9 cellular contexts compared by ENCODE assay signal in the genomic region with DNA sequence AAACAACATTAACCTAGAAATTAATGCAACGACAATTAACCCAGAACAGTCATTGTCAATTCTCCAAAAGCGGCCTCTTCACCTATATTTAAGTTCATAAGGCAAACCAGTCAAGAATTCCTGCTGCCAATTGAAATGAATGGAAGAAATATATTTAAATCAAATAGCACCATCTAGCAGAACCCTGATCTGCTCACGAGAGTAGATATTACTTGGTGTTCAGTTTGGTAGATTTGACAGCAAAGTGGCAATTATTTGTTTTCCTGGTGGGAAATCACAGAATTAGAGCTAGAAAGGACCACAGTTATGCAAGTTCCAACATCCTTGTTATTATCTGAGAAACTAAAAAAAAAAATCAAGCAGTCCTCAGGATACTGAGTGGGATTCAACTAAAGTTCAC. TPM values are rescaled to one million over a fixed set of nuclear protein-coding genes. Genes with fewer than 3 reads are reported as not detected.
A peak's percentile ranks its signal among the peaks of the same experiment; 100 is the strongest.
DNase-seq lines count a peak whose midpoint lies in the region; ATAC-seq and TF ChIP-seq lines count a peak whose summit lies in the region.
"Had no signal": no experiment of that assay in that cellular context is flagged by ENCODE, and none has a peak within 500 bp of the region (broad histone marks: within the 10 kb centered on the region; RNA-seq: fewer than 3 reads in every experiment).

No MANE protein-coding gene starts in this region.

- H3K9me3 Mint-ChIP-seq in CD4-positive, alpha-beta memory T cell, result no peaks in the 10 kb centered on the region
- H3K9me3 Mint-ChIP-seq in brain, result peaks cover 0 to 3% (median 0%) of the 10 kb centered on the region in 5 experiments
- H3K9me3 Mint-ChIP-seq in neural progenitor cell, result peaks cover 3% of the 10 kb centered on the region

- H3K27ac Mint-ChIP-seq in CD4-positive, alpha-beta memory T cell, result peak overlapping the region in 4 of 7 donors; percentile 26 to 94 (median 90)
- H3K27ac Mint-ChIP-seq in brain (peak overlapping the region; percentile 67 to 96 (median 94)), neural progenitor cell (no peak overlapping the region)

- 91% methylated on average over 3 of the region's 3 CpGs for WGBS in HUES64

- peak overlapping the region; percentile 94 to 97 (median 96) for H3K4me3 Mint-ChIP-seq in CD4-positive, alpha-beta memory T cell
- H3K4me3 Mint-ChIP-seq in brain (peak overlapping the region; percentile 85 to 94 (median 90)), neural progenitor cell (peak overlapping the region; percentile 94)

- intact Hi-C loops in CD4-positive, alpha-beta memory T cell (cut with micrococcal nuclease), result loop anchor here (2.0 to 10.0 kb wide), 2 partner anchors 322 to 416 kb away; no protein-coding TSS in a partner anchor

- H3K4me3 ChIP-seq in CD4-positive, alpha-beta memory T cell (ENCODE audit: low read length in 2 of 2), result no peak overlapping the region
- 0 out of 2 replicates have a peak overlapping the region, but pooled peaks have one; percentile 92 for H3K4me3 ChIP-seq in HUES64 (ENCODE audit: low read length)
- peak overlapping the region; percentile 84 for H3K4me3 ChIP-seq in neural progenitor cell
- H3K4me3 ChIP-seq: body of pancreas had no signal

- peaks cover 15 to 46% (median 39%) of the 10 kb centered on the region in 4 donors for H3K4me1 Mint-ChIP-seq in CD4-positive, alpha-beta memory T cell
- H3K4me1 Mint-ChIP-seq in brain (peaks cover 72% of the 10 kb centered on the region), neural progenitor cell (peaks cover 50% of the 10 kb centered on the region)

- H2AFZ ChIP-seq in neural progenitor cell (replicated peaks), result no peak overlapping the region

- H3K79me2 ChIP-seq in neural progenitor cell (ENCODE audit: low read depth), result peaks cover 71% of the 10 kb centered on the region

- peaks cover 60% of the 10 kb centered on the region for H4K20me1 ChIP-seq in neural progenitor cell (ENCODE audit: low read depth)

- H3K9ac ChIP-seq in HUES64 (ENCODE audit: low read depth, low read length) (no peak overlapping the region), neural progenitor cell (no peak overlapping the region)

- ATAC-seq in HG02870 (IDR thresholded peaks at IDR 0.05; ENCODE audit: unreplicated experiment), result no peak
- no peak for ATAC-seq in GM21515 (IDR thresholded peaks at IDR 0.05; ENCODE audit: unreplicated experiment)
- ATAC-seq: body of pancreas had no signal

- peak overlapping the region; percentile 84 for H3K4me2 ChIP-seq in neural progenitor cell

- POLR2A ChIA-PET in CD4-positive, alpha-beta memory T cell (lab: Charles Lee; ENCODE audit: partially characterized antibody), result interaction anchor here (4.9 to 5.1 kb wide), 2 partner anchors 32 to 103 kb away, joined by 68 to 475 read pairs; no protein-coding TSS in a partner anchor

- no peak for TF ChIP-seq CTCF in brain (conservative IDR thresholded peaks at IDR 0.05)
- TF ChIP-seq CTCF in neural progenitor cell (IDR thresholded peaks at IDR 0.05), result no peak

- H3K27me3 ChIP-seq in CD4-positive, alpha-beta memory T cell (ENCODE audit: insufficient read depth, low read length), result no peaks in the 10 kb centered on the region
- H3K27me3 ChIP-seq in HUES64 (ENCODE audit: insufficient read depth, low read length) (peaks cover 20% of the 10 kb centered on the region), neural progenitor cell (no peaks in the 10 kb centered on the region)
- H3K27me3 ChIP-seq: body of pancreas had no signal

- peaks cover 25% of the 10 kb centered on the region for H3F3A ChIP-seq in neural progenitor cell (ENCODE audit: low read depth)

- H3K36me3 Mint-ChIP-seq in CD4-positive, alpha-beta memory T cell, result peaks cover 0 to 10% of the 10 kb centered on the region in 2 donors
- H3K36me3 Mint-ChIP-seq in brain (peaks cover 3% of the 10 kb centered on the region), neural progenitor cell (peaks cover 3% of the 10 kb centered on the region)

- H3K27me3 Mint-ChIP-seq in CD4-positive, alpha-beta memory T cell, result peaks cover 0 to 2% of the 10 kb centered on the region in 2 donors
- H3K27me3 Mint-ChIP-seq in brain (peaks cover 8% of the 10 kb centered on the region), neural progenitor cell (ENCODE audit: insufficient read depth, low read depth) (no peaks in the 10 kb centered on the region)

- no peaks in the 10 kb centered on the region for H3K36me3 ChIP-seq in CD4-positive, alpha-beta memory T cell (ENCODE audit: insufficient read depth, low read length)
- H3K36me3 ChIP-seq in HUES64 (ENCODE audit: insufficient read depth, low read length) (no peaks in the 10 kb centered on the region), neural progenitor cell (no peaks in the 10 kb centered on the region)

- DNase-seq in CD4-positive, alpha-beta memory T cell, result no peak
- no peak for DNase-seq in neural progenitor cell (ENCODE audit: low spot score)
- no peak for DNase-seq in NCI-H2171 (lab: John Stamatoyannopoulos, UW)
- no peak for DNase-seq in activated effector memory CD4-positive, alpha-beta T cell treated with Interleukin-2 at 50 U/mL for 16 hours

- H3K4me1 ChIP-seq in CD4-positive, alpha-beta memory T cell (ENCODE audit: insufficient read depth, low read length), result peaks cover 20% of the 10 kb centered on the region
- H3K4me1 ChIP-seq in HUES64 (ENCODE audit: insufficient read depth, low read length) (peaks cover 36% of the 10 kb centered on the region), neural progenitor cell (peaks cover 70% of the 10 kb centered on the region)

- no peak overlapping the region for H3K27ac ChIP-seq in CD4-positive, alpha-beta memory T cell (ENCODE audit: low read depth, low read length)
- H3K27ac ChIP-seq in HUES64 (ENCODE audit: low read depth, low read length) (no peak overlapping the region), neural progenitor cell (no peak overlapping the region)

- CTCF ChIA-PET in CD4-positive, alpha-beta memory T cell (lab: Charles Lee; ENCODE audit: partially characterized antibody), result interaction anchor here (1.0 to 1.2 kb wide), 2 partner anchors 92 to 103 kb away, joined by 3 read pairs; no protein-coding TSS in a partner anchor

- no peaks in the 10 kb centered on the region for H3K9me3 ChIP-seq in CD4-positive, alpha-beta memory T cell (ENCODE audit: control insufficient read depth in 1 of 2, low read length in 2 of 2)
- no peaks in the 10 kb centered on the region for H3K9me3 ChIP-seq in HUES64 (ENCODE audit: insufficient read depth, low read depth, low read length)
- no peaks in the 10 kb centered on the region for H3K9me3 ChIP-seq in neural progenitor cell (ENCODE audit: low read depth)
- H3K9me3 ChIP-seq: body of pancreas had no signal

RNA-seq across cellular contexts. Expression of a gene that starts 2.3 kb away (rescaled TPM):
- 10 to 100 TPM; 54.4 to 63.3 TPM for total RNA-seq in CD4-positive, alpha-beta memory T cell
- 10 to 100 TPM; 46.4 to 91.7 TPM for polyA plus RNA-seq in CD4-positive, alpha-beta memory T cell
- 28.0 TPM for polyA plus RNA-seq in HUES64 (2013, experiment 1 of 2)
- 47.7 TPM for polyA plus RNA-seq in HUES64 (2013, experiment 2 of 2)
- 50.5 TPM for polyA plus RNA-seq in brain (ENCODE audit: insufficient read depth, low read depth, low replicate concordance)
- total RNA-seq in neural progenitor cell (ENCODE audit: low replicate concordance), result 156 and 175 TPM in 2 replicates

Comparison
In these comparisons a context has a peak if more than half of its experiments do, and no peak if none do; other contexts are left out.
1. H3K4me3 ChIP-seq: peak in HUES64 (single experiment) and neural progenitor cell (single experiment); none in CD4-positive, alpha-beta memory T cell (0 of 2).
2. Peak in every context shown above with its lines, with median percentiles within 50 percentile points of each other: H3K4me3 Mint-ChIP-seq.